ENCODE assay signal across 28 cellular contexts in genomic region chr12:48163150-48163747, GRCh38. TPM values are rescaled to one million over a fixed set of nuclear protein-coding genes. Genes with fewer than 3 reads are reported as not detected.
"Had no signal": no experiment of that assay in that cellular context is flagged by ENCODE, and none has a peak within 500 bp of the region (broad histone marks: within the 10 kb centered on the region; RNA-seq: fewer than 3 reads in every experiment).

No MANE protein-coding gene starts in this region.

- H3K4me1 ChIP-seq: gastroesophageal sphincter, tibial artery, uterus had no signal

- H3K9me3 ChIP-seq: gastroesophageal sphincter, neutrophil, tibial artery, upper lobe of left lung, uterus had no signal

- H3K36me3 ChIP-seq: gastroesophageal sphincter, neutrophil, tibial artery, upper lobe of left lung, uterus had no signal

- H3K4me2 ChIP-seq: smooth muscle cell had no signal

- ATAC-seq: gastroesophageal sphincter; left colon; right cardiac atrium; stimulated activated effector memory CD8-positive, alpha-beta T cell treated with anti-CD3 and anti-CD28 coated beads, Interleukin-12 subunit alpha, Interleukin-12 subunit beta, amount 100 ng/mL, for 72 hours; stimulated activated naive CD8-positive, alpha-beta T cell treated with anti-CD3 and anti-CD28 coated beads, Interleukin-15, Interleukin-2, amounts not matched to agents 100 U/mL and 50 U/mL, for 24 hours had no signal

- DNase-seq: cortex of kidney; dorsolateral prefrontal cortex; effector CD8-positive, alpha-beta T cell; glutamatergic neuron; kidney; left colon; mesendoderm; naive B cell; right cardiac atrium; stimulated activated CD4-positive, alpha-beta T cell treated with anti-CD3 and anti-CD28 coated beads, Interleukin-2, amount 100 ng/mL, for 48 hours; stimulated activated CD8-positive, alpha-beta memory T cell treated with anti-CD3 and anti-CD28 coated beads, Interleukin-4, amount 100 ng/mL, for 48 hours; stimulated activated naive CD8-positive, alpha-beta T cell treated with anti-CD3 and anti-CD28 coated beads, Interleukin-15, Interleukin-2, amounts not matched to agents 100 U/mL and 50 U/mL, for 24 hours; tibial artery; upper lobe of left lung; uterus had no signal

- H3K27ac ChIP-seq: gastroesophageal sphincter, neutrophil, tibial artery, upper lobe of left lung, uterus had no signal

- H3K27me3 ChIP-seq: neutrophil, upper lobe of left lung, uterus had no signal

- H3K4me3 ChIP-seq: dorsolateral prefrontal cortex, gastroesophageal sphincter, smooth muscle cell, tibial artery, upper lobe of left lung, uterus had no signal

RNA-seq across cellular contexts. Expression of gene CCDC184, which starts 20.2 kb away (rescaled TPM):
- total RNA-seq: lung microvascular endothelial cell had no signal

RNA-seq across cellular contexts. Expression of gene OR10AD1, which starts 39.8 kb away (rescaled TPM):
- total RNA-seq: chondrocyte, dorsolateral prefrontal cortex, fibroblast of lung, fibroblast of villous mesenchyme, gastroesophageal sphincter, kidney, left colon, liver, lung microvascular endothelial cell, osteocyte, posterior vena cava, right cardiac atrium, smooth muscle cell, temporal lobe, upper lobe of left lung, uterus had no signal
- polyA plus RNA-seq: esophagus, fibroblast of lung, liver, right cardiac atrium, smooth muscle cell had no signal
